ENCODE assay signal across 21 cellular contexts in the genomic region with DNA sequence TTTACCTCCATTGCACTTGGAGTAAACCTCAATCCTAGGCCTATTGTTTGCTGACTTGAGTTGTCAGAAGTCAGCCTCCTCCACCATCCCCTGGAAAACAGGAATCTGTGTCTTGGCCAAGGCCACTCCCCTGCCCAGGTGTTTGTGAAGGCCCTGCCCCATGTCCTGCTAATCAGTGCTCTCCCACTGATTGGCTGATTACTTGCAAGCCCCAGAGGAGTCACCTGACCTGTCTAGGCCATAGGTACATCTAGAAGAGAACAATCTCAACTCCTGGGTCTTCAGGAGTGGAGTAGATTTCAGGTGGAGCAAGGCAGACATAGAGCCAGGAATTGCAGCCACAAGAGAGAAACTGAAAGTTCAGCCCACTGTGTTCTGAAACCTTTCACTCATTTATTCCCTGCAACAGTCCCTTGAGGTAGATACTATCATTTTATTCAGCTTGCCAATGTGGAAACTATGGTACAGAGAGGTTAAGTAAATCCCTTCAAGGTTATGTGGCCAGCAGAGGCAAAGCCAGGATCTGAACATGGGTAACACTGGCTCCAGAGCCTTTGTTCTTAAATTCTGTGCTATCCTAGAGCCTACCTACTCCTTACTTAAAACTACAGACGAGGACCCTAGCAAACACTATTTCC. TPM values are rescaled to one million over a fixed set of nuclear protein-coding genes. Genes with fewer than 3 reads are reported as not detected.
DNase-seq lines count a peak whose midpoint lies in the region; ATAC-seq and TF ChIP-seq lines count a peak whose summit lies in the region.
"Had no signal": no experiment of that assay in that cellular context is flagged by ENCODE, and none has a peak within 500 bp of the region (broad histone marks: within the 10 kb centered on the region; RNA-seq: fewer than 3 reads in every experiment).

No MANE protein-coding gene starts in this region.

- TF ChIP-seq POLR2A in Peyer's patch (IDR thresholded peaks at IDR 0.05) (no peak), tibial nerve (IDR thresholded peaks at IDR 0.05) (no peak)

- intact Hi-C loops in mucosa of descending colon (cut with DNase I, micrococcal nuclease), result loop anchor here in 1 of 2 donors (5.0 kb wide), 1 partner anchor 39 kb away; no protein-coding TSS in a partner anchor

- TF ChIP-seq EP300 in tibial nerve (IDR thresholded peaks at IDR 0.05), result peak in 1 of 2 donors; percentile 10

- H3K27ac ChIP-seq in Peyer's patch (peak overlapping the region in 3 of 4 donors; percentile 22 to 74 (median 43)), cingulate gyrus (ENCODE audit: low read depth, low read length) (peak overlapping the region; percentile 84), tibial nerve (peak overlapping the region; percentile 63 to 92 (median 82))
- H3K27ac ChIP-seq: cardiac muscle cell, VCaP had no signal

- DNase-seq in Peyer's patch (peak in 1 of 3 donors; percentile 73), mucosa of descending colon (peak; percentile 72 to 83 (median 73)), tibial nerve (ENCODE audit: low spot score in 2 of 2) (no peak), GM20000 (ENCODE audit: low spot score) (no peak), NCI-H82 treated with DMSO at 0.1 percent for 48 hours (lab: John Stamatoyannopoulos, UW; ENCODE audit: unreplicated experiment) (no peak)
- DNase-seq: activated CD4-positive, alpha-beta memory T cell treated with anti-CD3 and anti-CD28 coated beads, Interleukin-2, amount 10 ng/mL, durations not matched to agents 7 days and 5 days; activated T-cell treated with anti-CD3 and anti-CD28 coated beads, Interleukin-2, amount 50 U/mL, for 72 hours; effector memory CD8-positive, alpha-beta T cell; HCEC 1CT; hippocampal formation; islet precursor cell; mesendoderm; NCI-H1092 treated with DMSO at 0.1 percent for 48 hours; NCI-H2081 treated with DMSO at 0.1 percent for 48 hours; NCI-H524 treated with DMSO at 0.1 percent for 48 hours; stimulated activated CD4-positive, alpha-beta T cell treated with anti-CD3 and anti-CD28 coated beads, Interleukin-12 subunit alpha, Interleukin-12 subunit beta, amount 100 ng/mL, for 4 hours had no signal

- H3K27me3 ChIP-seq in Peyer's patch (no peaks in the 10 kb centered on the region), tibial nerve (no peaks in the 10 kb centered on the region)

- ATAC-seq in mucosa of descending colon, result peak; percentile 92
- no peak for ATAC-seq in GM18511 (IDR thresholded peaks at IDR 0.05; ENCODE audit: unreplicated experiment)
- ATAC-seq: effector memory CD8-positive, alpha-beta T cell had no signal

- TF ChIP-seq CTCF in Peyer's patch (IDR thresholded peaks at IDR 0.05) (no peak), mucosa of descending colon (IDR thresholded peaks at IDR 0.05) (no peak), tibial nerve (IDR thresholded peaks at IDR 0.05) (no peak), GM20000 (IDR thresholded peaks at IDR 0.05; ENCODE audit: extremely low read depth, missing control alignments) (no peak)

- H3K4me1 ChIP-seq in Peyer's patch (peaks cover 0 to 80% (median 5%) of the 10 kb centered on the region in 4 donors), mucosa of descending colon (ENCODE audit: low read depth) (peaks cover 50% of the 10 kb centered on the region), tibial nerve (peaks cover 0 to 100% (median 73%) of the 10 kb centered on the region in 4 donors)

- H3K4me3 ChIP-seq in Peyer's patch (no peak overlapping the region), mucosa of descending colon (no peak overlapping the region), tibial nerve (no peak overlapping the region)
- H3K4me3 ChIP-seq: cardiac muscle cell had no signal

- H3K9me3 ChIP-seq in Peyer's patch (no peaks in the 10 kb centered on the region), mucosa of descending colon (no peaks in the 10 kb centered on the region), tibial nerve (no peaks in the 10 kb centered on the region)

- WGBS in tibial nerve, 2 donors, result 69 to 71% methylated on average over 1 of the region's 1 CpG

- peaks cover 0 to 26% (median 0%) of the 10 kb centered on the region in 3 donors for H3K36me3 ChIP-seq in Peyer's patch
- H3K36me3 ChIP-seq in mucosa of descending colon (ENCODE audit: low read depth), result no peaks in the 10 kb centered on the region
- peaks cover 0 to 1% (median 0%) of the 10 kb centered on the region in 3 donors for H3K36me3 ChIP-seq in tibial nerve
- H3K36me3 ChIP-seq: cardiac muscle cell had no signal

RNA-seq across cellular contexts. Expression of gene OAF, which starts 10.4 kb away (rescaled TPM):
- total RNA-seq in Peyer's patch (100 to 1,000 TPM in 3 of 4 donors, 10 to 100 TPM in 1; 66.0 to 344 (median 228) TPM), mucosa of descending colon (100 to 1,000 TPM in 2 of 3 donors, 10 to 100 TPM in 1; 96.4 to 217 (median 133) TPM), tibial nerve (100 to 1,000 TPM in 3 of 4 donors, 10 to 100 TPM in 1; 74.7 to 192 (median 124) TPM)

RNA-seq across cellular contexts. Expression of gene POU2F3, which starts 18.7 kb away (rescaled TPM):
- total RNA-seq in Peyer's patch, result 1 to 10 TPM in 3 of 4 donors, not detected in 1; 2.2 to 3.3 (median 2.8) TPM
- 1 to 10 TPM; 1.1 to 3.0 (median 2.2) TPM for total RNA-seq in mucosa of descending colon
- under 1 TPM in 1 of 4 donors, not detected in 3; 0.22 TPM for total RNA-seq in tibial nerve
- total RNA-seq: activated CD4-positive, alpha-beta memory T cell treated with anti-CD3 and anti-CD28 coated beads, Interleukin-2, amount 10 ng/mL, durations not matched to agents 7 days and 5 days; neural crest cell had no signal

Comparison
In these comparisons a context has a peak if more than half of its experiments do, and no peak if none do; other contexts are left out.
1. DNase-seq: peak in mucosa of descending colon (3 of 3); none in tibial nerve (0 of 2), GM20000 (single experiment) and NCI-H82 treated with DMSO at 0.1 percent for 48 hours (single experiment).
2. Peak in every context shown above with its lines, with median percentiles within 50 percentile points of each other: H3K27ac ChIP-seq.